Comparison of ENCODE assay signal across 26 cellular contexts in genomic region chr2:44962176-44962695, GRCh38. TPM values are rescaled to one million over a fixed set of nuclear protein-coding genes. Genes with fewer than 3 reads are reported as not detected.
"Had no signal": no experiment of that assay in that cellular context is flagged by ENCODE, and none has a peak within 500 bp of the region (broad histone marks: within the 10 kb centered on the region; RNA-seq: fewer than 3 reads in every experiment).

No MANE protein-coding gene starts in this region.

- H3K36me3 ChIP-seq: brain microvascular endothelial cell, MG63, SJSA1 had no signal

- H3K27me3 ChIP-seq: brain microvascular endothelial cell, MG63, SJSA1 had no signal

- DNase-seq: activated CD4-positive, alpha-beta T cell treated with anti-CD3 and anti-CD28 coated beads for 36 hours; activated CD4-positive, alpha-beta T cell treated with anti-CD3 and anti-CD28 coated beads, Interleukin-2, amount 10 ng/mL, durations not matched to agents 7 days and 5 days; activated CD4-positive, alpha-beta T cell treated with anti-CD3 and anti-CD28 coated beads, Interleukin-2, amount 50 U/mL, for 48 hours; activated CD8-positive, alpha-beta T cell treated with anti-CD3 and anti-CD28 coated beads, Interleukin-2, amount 10 ng/mL, durations not matched to agents 7 days and 5 days; activated gamma-delta T cell treated with Interleukin-2 at 50 U/mL for 16 hours; activated naive CD4-positive, alpha-beta T cell treated with anti-CD3 and anti-CD28 coated beads for 36 hours; activated T-cell treated with anti-CD3 and anti-CD28 coated beads, Interleukin-2, amount 50 U/mL, for 24 hours; amniotic stem cell; brain microvascular endothelial cell; Kasumi-1; KG1; MG63; NCI-H1048; NCI-H1105 treated with DMSO at 0.1 percent for 48 hours; NCI-H1436; NCI-H1694; NCI-H2029; NCI-H345; NCI-H524 treated with DMSO at 0.1 percent for 48 hours; SHP77 had no signal

- H3K9me3 ChIP-seq: MG63, SJSA1, SK-N-SH had no signal

- H3K27ac ChIP-seq: brain microvascular endothelial cell, SJSA1 had no signal

- H3K4me3 ChIP-seq: MG63, SJSA1 had no signal

RNA-seq across cellular contexts. Expression of gene SIX3, which starts 20.7 kb away (rescaled TPM):
- total RNA-seq: activated CD4-positive, alpha-beta T cell treated with anti-CD3 and anti-CD28 coated beads for 36 hours; activated CD4-positive, alpha-beta T cell treated with anti-CD3 and anti-CD28 coated beads, Interleukin-2, amount 10 ng/mL, durations not matched to agents 7 days and 5 days; activated naive CD4-positive, alpha-beta T cell treated with anti-CD3 and anti-CD28 coated beads for 36 hours; activated naive CD4-positive, alpha-beta T cell treated with anti-CD3 and anti-CD28 coated beads, Interleukin-2, amount 50 U/mL, for 72 hours; activated T-helper 1 cell treated with anti-CD3 and anti-CD28 coated beads, Interleukin-12 subunit alpha, Interleukin-12 subunit beta, Interleukin-2, Interleukin-4 antibody, amounts not matched to agents 30 ng/mL and 10 ng/mL and 1 ng/mL, durations not matched to agents 14 hours and 24 hours and 36 hours; aorta; RPMI7951; SJSA1 had no signal
- polyA plus RNA-seq: aorta had no signal

RNA-seq across cellular contexts. Expression of gene SIX2, which starts 47.0 kb away (rescaled TPM):
- total RNA-seq: activated CD4-positive, alpha-beta T cell treated with anti-CD3 and anti-CD28 coated beads for 36 hours; activated CD4-positive, alpha-beta T cell treated with anti-CD3 and anti-CD28 coated beads, Interleukin-2, amount 10 ng/mL, durations not matched to agents 7 days and 5 days; activated CD8-positive, alpha-beta T cell treated with anti-CD3 and anti-CD28 coated beads, Interleukin-2, amount 10 ng/mL, durations not matched to agents 7 days and 5 days; activated naive CD4-positive, alpha-beta T cell treated with anti-CD3 and anti-CD28 coated beads for 36 hours; activated naive CD4-positive, alpha-beta T cell treated with anti-CD3 and anti-CD28 coated beads, Interleukin-2, amount 50 U/mL, for 72 hours; activated T-helper 1 cell treated with anti-CD3 and anti-CD28 coated beads, Interleukin-12 subunit alpha, Interleukin-12 subunit beta, Interleukin-2, Interleukin-4 antibody, amounts not matched to agents 30 ng/mL and 10 ng/mL and 1 ng/mL, durations not matched to agents 14 hours and 24 hours and 36 hours had no signal
